21 cellular contexts compared by ENCODE assay signal in genomic region chr12:29580971-29581370, GRCh38.
DNase-seq lines count a peak whose midpoint lies in the region; ATAC-seq, FAIRE-seq and TF ChIP-seq lines count a peak whose summit lies in the region.
"Had no signal": no experiment of that assay in that cellular context is flagged by ENCODE, and none has a peak within 500 bp of the region (broad histone marks: within the 10 kb centered on the region; RNA-seq: fewer than 3 reads in every experiment).

No MANE protein-coding gene starts in this region.

- WGBS in sigmoid colon, 2 donors: 54 to 81% methylated on average over 1 of the region's 1 CpG

- H3K4me3 ChIP-seq in choroid plexus epithelial cell (ENCODE audit: low read depth, low read length): no peak overlapping the region
- no peak overlapping the region for H3K4me3 ChIP-seq in sigmoid colon
- H3K4me3 ChIP-seq in kidney (ENCODE audit: low read length in 2 of 2): no peak overlapping the region
- H3K4me3 ChIP-seq in WERI-Rb-1 (ENCODE audit: low read depth, low read length): no peak overlapping the region
- H3K4me3 ChIP-seq: GM12878, GM23248 had no signal

- no peak for TF ChIP-seq EP300 in sigmoid colon (IDR thresholded peaks at IDR 0.05)

- intact Hi-C loops in sigmoid colon (cut with DNase I) (no loop called here), kidney (cut with DNase I) (no loop called here)

- no peaks in the 10 kb centered on the region for H3K27me3 ChIP-seq in sigmoid colon
- H3K27me3 ChIP-seq in WERI-Rb-1 (ENCODE audit: insufficient read depth, low read depth, severe bottlenecking): no peaks in the 10 kb centered on the region
- H3K27me3 ChIP-seq: BE2C had no signal

- FAIRE-seq in kidney (lab: Jason Lieb, UNC): no peak
- FAIRE-seq: GM12878, RCC 7860 had no signal

- H3K36me3 ChIP-seq in sigmoid colon (peaks cover 0 to 4% (median 0%) of the 10 kb centered on the region in 4 donors), kidney (ENCODE audit: control insufficient read depth in 1 of 2, insufficient read depth in 2 of 2, low read length in 2 of 2) (no peaks in the 10 kb centered on the region), WERI-Rb-1 (no peaks in the 10 kb centered on the region)
- H3K36me3 ChIP-seq: BE2C had no signal

- peaks cover 0 to 45% (median 26%) of the 10 kb centered on the region in 4 donors for H3K4me1 ChIP-seq in sigmoid colon
- H3K4me1 ChIP-seq in kidney (ENCODE audit: control insufficient read depth in 1 of 2, insufficient read depth in 1 of 2, low read depth in 1 of 2, low read length in 2 of 2): peaks cover 3 to 5% of the 10 kb centered on the region in 2 donors
- H3K4me1 ChIP-seq: BE2C, Caco-2 had no signal

- TF ChIP-seq POLR2A in sigmoid colon (IDR thresholded peaks at IDR 0.05): no peak

- no peak overlapping the region for H3K9ac ChIP-seq in kidney (ENCODE audit: low read length in 2 of 2)
- H3K9ac ChIP-seq: GM23248 had no signal

- TF ChIP-seq CTCF in VCaP (conservative IDR thresholded peaks at IDR 0.05) (no peak), choroid plexus epithelial cell (conservative IDR thresholded peaks at IDR 0.05; ENCODE audit: low read depth, low read length) (no peak), sigmoid colon (IDR thresholded peaks at IDR 0.05) (no peak), kidney (IDR thresholded peaks at IDR 0.05; ENCODE audit: borderline replicate concordance, extremely low read depth, insufficient read depth) (no peak), WERI-Rb-1 (IDR thresholded peaks at IDR 0.05; ENCODE audit: low read depth, low read length) (no peak)

- H3K27ac ChIP-seq in VCaP (peak overlapping the region; percentile 79), sigmoid colon (peak overlapping the region in 3 of 4 donors; percentile 20 to 77 (median 75)), kidney (ENCODE audit: low read depth in 2 of 2, low read length in 2 of 2) (peak overlapping the region in 1 of 2 donors; percentile 41), WERI-Rb-1 (no peak overlapping the region)
- H3K27ac ChIP-seq: GM23248 had no signal

- DNase-seq in choroid plexus epithelial cell (ENCODE audit: low read depth) (peak; percentile 53), sigmoid colon (no peak), Ammon's horn (ENCODE audit: low spot score) (no peak), kidney (no peak), WERI-Rb-1 (no peak)
- DNase-seq: BE2C; Caco-2; CD4-positive, alpha-beta T cell; GF-D8; KBM-7; MV-4-11; NCI-H1694 treated with DMSO at 0.1 percent for 48 hours; NCI-H510A; NCI-H748 treated with DMSO at 0.1 percent for 48 hours; NK-92 treated with Interleukin-12 subunit alpha and Interleukin-12 subunit beta, amount 100 ng/mL, for 24 hours had no signal

- no peak for ATAC-seq in GM18909 (IDR thresholded peaks at IDR 0.05; ENCODE audit: poor library complexity, unreplicated experiment)
- ATAC-seq: Right ventricle myocardium inferior had no signal

- H3K9me3 ChIP-seq in sigmoid colon (no peaks in the 10 kb centered on the region), kidney (ENCODE audit: control insufficient read depth in 1 of 2, low read length in 2 of 2) (no peaks in the 10 kb centered on the region), WERI-Rb-1 (ENCODE audit: severe bottlenecking) (no peaks in the 10 kb centered on the region)
- H3K9me3 ChIP-seq: BE2C, Caco-2 had no signal
